In genomic region chr1:218284377-218284916, GRCh38 we compare ENCODE assay signal across 8 cellular contexts. TPM values are rescaled to one million over a fixed set of nuclear protein-coding genes. Genes with fewer than 3 reads are reported as not detected.
DNase-seq lines count a peak whose midpoint lies in the region; ATAC-seq and TF ChIP-seq lines count a peak whose summit lies in the region.

No MANE protein-coding gene starts in this region.

- H3K9me3 ChIP-seq in CD4-positive, alpha-beta memory T cell (ENCODE audit: control insufficient read depth in 1 of 2, low read length in 2 of 2), result no peaks in the 10 kb centered on the region
- H3K9me3 ChIP-seq in Loucy (ENCODE audit: insufficient read depth, low read depth, low read length) (no peaks in the 10 kb centered on the region), mononuclear cell (ENCODE audit: low read depth, low read length) (no peaks in the 10 kb centered on the region), aorta (ENCODE audit: control insufficient read depth, low read length) (no peaks in the 10 kb centered on the region)

- H3K9me3 Mint-ChIP-seq in CD4-positive, alpha-beta memory T cell, result peaks cover 0 to 9% (median 4%) of the 10 kb centered on the region in 8 donors

- H3K36me3 ChIP-seq in CD4-positive, alpha-beta memory T cell (ENCODE audit: insufficient read depth, low read length), result no peaks in the 10 kb centered on the region
- H3K36me3 ChIP-seq in Loucy (ENCODE audit: insufficient read depth, low read length) (no peaks in the 10 kb centered on the region), aorta (ENCODE audit: control insufficient read depth in 1 of 2, insufficient read depth in 2 of 2, low read length in 1 of 2) (no peaks in the 10 kb centered on the region)

- peak overlapping the region; percentile 91 to 99 (median 96) for H3K27ac Mint-ChIP-seq in CD4-positive, alpha-beta memory T cell

- no peaks in the 10 kb centered on the region for H3K27me3 ChIP-seq in CD4-positive, alpha-beta memory T cell (ENCODE audit: insufficient read depth, low read length)
- H3K27me3 ChIP-seq in Loucy (ENCODE audit: insufficient read depth, low read length, poor library complexity, severe bottlenecking), result peaks cover 7% of the 10 kb centered on the region
- H3K27me3 ChIP-seq in mononuclear cell (ENCODE audit: insufficient read depth, low read length), result peaks cover 3% of the 10 kb centered on the region
- no peaks in the 10 kb centered on the region for H3K27me3 ChIP-seq in aorta (ENCODE audit: control insufficient read depth in 1 of 2, insufficient read depth in 2 of 2, low read length in 1 of 2)

- peaks cover 24% of the 10 kb centered on the region for H3K4me1 ChIP-seq in CD4-positive, alpha-beta memory T cell (ENCODE audit: insufficient read depth, low read length)
- H3K4me1 ChIP-seq in Loucy (ENCODE audit: insufficient read depth, low read length, poor library complexity, severe bottlenecking) (peaks cover 26% of the 10 kb centered on the region), mononuclear cell (ENCODE audit: insufficient read depth, low read length) (peaks cover 16% of the 10 kb centered on the region), aorta (ENCODE audit: control insufficient read depth in 1 of 2, insufficient read depth in 2 of 2, low read length in 2 of 2) (no peaks in the 10 kb centered on the region)

- H3K4me3 Mint-ChIP-seq in CD4-positive, alpha-beta memory T cell, result peak overlapping the region; percentile 93 to 100 (median 98)

- WGBS in aorta, 2 donors, result 4 to 5% methylated on average over 26 of the region's 26 CpGs

- peak; percentile 26 for ATAC-seq in GM21526 (IDR thresholded peaks at IDR 0.05; ENCODE audit: low FRiP score, unreplicated experiment)
- peak; percentile 55 for ATAC-seq in aorta (ENCODE audit: low FRiP score)

- POLR2A ChIA-PET in CD4-positive, alpha-beta memory T cell (lab: Charles Lee; ENCODE audit: partially characterized antibody), result interaction anchor here (0.8 to 2.1 kb wide), 7 partner anchors 8 to 889 kb away, joined by 3 to 7 read pairs (median 5); partner anchors contain the start of genes GPATCH2, LYPLAL1 and TGFB2

- H3K4me1 Mint-ChIP-seq in CD4-positive, alpha-beta memory T cell, result peaks cover 16 to 38% (median 27%) of the 10 kb centered on the region in 4 donors

- H4K20me1 ChIP-seq in Loucy (ENCODE audit: insufficient read depth, low read length, poor library complexity, severe bottlenecking), result no peaks in the 10 kb centered on the region

- peaks cover 5 to 7% of the 10 kb centered on the region in 2 donors for H3K27me3 Mint-ChIP-seq in CD4-positive, alpha-beta memory T cell

- peak overlapping the region; percentile 60 for H3K27ac ChIP-seq in CD4-positive, alpha-beta memory T cell (ENCODE audit: low read depth, low read length)
- peak overlapping the region; percentile 19 for H3K27ac ChIP-seq in cingulate gyrus (ENCODE audit: low read depth, low read length)
- peak overlapping the region; percentile 1 to 38 for H3K27ac ChIP-seq in aorta (ENCODE audit: low read depth in 1 of 2, low read length in 2 of 2)

- peak overlapping the region; percentile 88 for H3K4me2 ChIP-seq in Loucy (ENCODE audit: low read depth, low read length, poor library complexity, severe bottlenecking)

- TF ChIP-seq CTCF in Loucy (conservative IDR thresholded peaks at IDR 0.05; ENCODE audit: low read length) (no peak), GM13977 (IDR thresholded peaks at IDR 0.05; ENCODE audit: extremely low read depth, insufficient read depth, missing control alignments) (no peak)

- H3F3A ChIP-seq in Loucy (ENCODE audit: low read depth), result no peaks in the 10 kb centered on the region

- H3K79me2 ChIP-seq in Loucy (ENCODE audit: insufficient read depth, low read length), result peaks cover 39% of the 10 kb centered on the region

- H3K4me3 ChIP-seq in CD4-positive, alpha-beta memory T cell (ENCODE audit: low read length in 2 of 2), result peak overlapping the region; percentile 81 to 93
- H3K4me3 ChIP-seq in Loucy (ENCODE audit: low read length, poor library complexity, severe bottlenecking) (peak overlapping the region; percentile 85), mononuclear cell (ENCODE audit: low read length) (peak overlapping the region; percentile 77), aorta (ENCODE audit: low read length in 2 of 2) (peak overlapping the region; percentile 50 to 51)

- in situ Hi-C loops in GM13977 (cut with MboI; ENCODE audit: low pct_unique_long_range_greater_than_20kb, low sequenced_read_pairs, unreplicated experiment), result no loop called here

- peak overlapping the region; percentile 56 for H3K9ac ChIP-seq in Loucy (ENCODE audit: low read depth, low read length, poor library complexity, severe bottlenecking)

- peaks cover 4 to 11% of the 10 kb centered on the region in 2 donors for H3K36me3 Mint-ChIP-seq in CD4-positive, alpha-beta memory T cell

- no peaks in the 10 kb centered on the region for H3K9me2 ChIP-seq in Loucy (replicated peaks; ENCODE audit: low read depth, low read length)

- H2AFZ ChIP-seq in Loucy (ENCODE audit: low read length), result peak overlapping the region; percentile 99

- CTCF ChIA-PET in CD4-positive, alpha-beta memory T cell (lab: Charles Lee; ENCODE audit: partially characterized antibody), result no interaction called here

- intact Hi-C loops in CD4-positive, alpha-beta memory T cell (cut with micrococcal nuclease), result loop anchor here (10.0 kb wide), 2 partner anchors 1810 to 1990 kb away; partner anchors contain the start of genes IARS2 and RAB3GAP2
- intact Hi-C loops in aorta (cut with DNase I), result no loop called here

- DNase-seq in CD4-positive, alpha-beta memory T cell, result peak in 1 of 5 donors; percentile 2
- DNase-seq in aorta, result no peak
- DNase-seq in NCI-H2107 treated with DMSO at 0.1 percent for 48 hours (lab: John Stamatoyannopoulos, UW; ENCODE audit: unreplicated experiment), result no peak
- no peak for DNase-seq in GM13977 (ENCODE audit: low spot score)

RNA-seq across cellular contexts. Expression of gene RRP15, which starts 0.6 kb away (rescaled TPM):
- 10 to 100 TPM; 14.1 to 16.8 TPM for total RNA-seq in CD4-positive, alpha-beta memory T cell
- 10 to 100 TPM; 12.8 to 20.7 TPM for polyA plus RNA-seq in CD4-positive, alpha-beta memory T cell
- total RNA-seq in mononuclear cell (13.2 TPM), aorta (10 to 100 TPM; 16.3 to 19.9 TPM)
- 1 to 10 TPM; 2.0 to 3.4 TPM for polyA plus RNA-seq in aorta
